8 cellular contexts compared by ENCODE assay signal in genomic region chr3:184314363-184314699, GRCh38. TPM values are rescaled to one million over a fixed set of nuclear protein-coding genes. Genes with fewer than 3 reads are reported as not detected.
DNase-seq lines count a peak whose midpoint lies in the region; ATAC-seq and TF ChIP-seq lines count a peak whose summit lies in the region.

A gene with protein sequence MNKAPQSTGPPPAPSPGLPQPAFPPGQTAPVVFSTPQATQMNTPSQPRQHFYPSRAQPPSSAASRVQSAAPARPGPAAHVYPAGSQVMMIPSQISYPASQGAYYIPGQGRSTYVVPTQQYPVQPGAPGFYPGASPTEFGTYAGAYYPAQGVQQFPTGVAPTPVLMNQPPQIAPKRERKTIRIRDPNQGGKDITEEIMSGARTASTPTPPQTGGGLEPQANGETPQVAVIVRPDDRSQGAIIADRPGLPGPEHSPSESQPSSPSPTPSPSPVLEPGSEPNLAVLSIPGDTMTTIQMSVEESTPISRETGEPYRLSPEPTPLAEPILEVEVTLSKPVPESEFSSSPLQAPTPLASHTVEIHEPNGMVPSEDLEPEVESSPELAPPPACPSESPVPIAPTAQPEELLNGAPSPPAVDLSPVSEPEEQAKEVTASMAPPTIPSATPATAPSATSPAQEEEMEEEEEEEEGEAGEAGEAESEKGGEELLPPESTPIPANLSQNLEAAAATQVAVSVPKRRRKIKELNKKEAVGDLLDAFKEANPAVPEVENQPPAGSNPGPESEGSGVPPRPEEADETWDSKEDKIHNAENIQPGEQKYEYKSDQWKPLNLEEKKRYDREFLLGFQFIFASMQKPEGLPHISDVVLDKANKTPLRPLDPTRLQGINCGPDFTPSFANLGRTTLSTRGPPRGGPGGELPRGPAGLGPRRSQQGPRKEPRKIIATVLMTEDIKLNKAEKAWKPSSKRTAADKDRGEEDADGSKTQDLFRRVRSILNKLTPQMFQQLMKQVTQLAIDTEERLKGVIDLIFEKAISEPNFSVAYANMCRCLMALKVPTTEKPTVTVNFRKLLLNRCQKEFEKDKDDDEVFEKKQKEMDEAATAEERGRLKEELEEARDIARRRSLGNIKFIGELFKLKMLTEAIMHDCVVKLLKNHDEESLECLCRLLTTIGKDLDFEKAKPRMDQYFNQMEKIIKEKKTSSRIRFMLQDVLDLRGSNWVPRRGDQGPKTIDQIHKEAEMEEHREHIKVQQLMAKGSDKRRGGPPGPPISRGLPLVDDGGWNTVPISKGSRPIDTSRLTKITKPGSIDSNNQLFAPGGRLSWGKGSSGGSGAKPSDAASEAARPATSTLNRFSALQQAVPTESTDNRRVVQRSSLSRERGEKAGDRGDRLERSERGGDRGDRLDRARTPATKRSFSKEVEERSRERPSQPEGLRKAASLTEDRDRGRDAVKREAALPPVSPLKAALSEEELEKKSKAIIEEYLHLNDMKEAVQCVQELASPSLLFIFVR (N-terminal part only) (plus strand): TSS chr3:184314606. CDS start chr3:184315797, 1,191 bp downstream.

- peaks cover 22% of the 10 kb centered on the region for H3F3A ChIP-seq in smooth muscle cell (ENCODE audit: low read depth)

- ATAC-seq in GM18873 (IDR thresholded peaks at IDR 0.05; ENCODE audit: low FRiP score, unreplicated experiment), result peak; percentile 81
- ATAC-seq in HG03135 (IDR thresholded peaks at IDR 0.05; ENCODE audit: unreplicated experiment), result peak; percentile 84

- H3K79me2 ChIP-seq in ACC112 (ENCODE audit: control insufficient read depth, insufficient read depth, low read length, unreplicated experiment) (peaks cover 43% of the 10 kb centered on the region), smooth muscle cell (ENCODE audit: low read depth) (peaks cover 46% of the 10 kb centered on the region)

- H3K4me3 ChIP-seq in ACC112 (ENCODE audit: low read depth, low read length), result peak within 1 kb of the TSS; percentile 99
- peak within 1 kb of the TSS; percentile 65 for H3K4me3 ChIP-seq in WERI-Rb-1 (ENCODE audit: low read depth, low read length)
- H3K4me3 ChIP-seq in breast epithelium, result peak within 1 kb of the TSS; percentile 63 to 86 (median 64)
- peak within 1 kb of the TSS; percentile 96 for H3K4me3 ChIP-seq in smooth muscle cell

- H3K27me3 ChIP-seq in ACC112 (ENCODE audit: insufficient read depth, low read length) (no peaks in the 10 kb centered on the region), WERI-Rb-1 (ENCODE audit: insufficient read depth, low read depth, severe bottlenecking) (no peaks in the 10 kb centered on the region), breast epithelium (no peaks in the 10 kb centered on the region), smooth muscle cell (ENCODE audit: low read depth) (no peaks in the 10 kb centered on the region)

- H3K36me3 ChIP-seq in ACC112 (ENCODE audit: insufficient read depth, low read length) (peaks cover 10% of the 10 kb centered on the region; the same call in 1 of the 2 replicates), WERI-Rb-1 (peaks cover 39% of the 10 kb centered on the region), breast epithelium (no peaks in the 10 kb centered on the region), smooth muscle cell (ENCODE audit: low read depth) (no peaks in the 10 kb centered on the region)

- H3K4me2 ChIP-seq in smooth muscle cell, result peak within 1 kb of the TSS; percentile 96

- intact Hi-C loops in breast epithelium (cut with DNase I; ENCODE audit: low total_unique reads), result loop anchor here (10.0 kb wide), 1 partner anchor 1520 kb away; the partner anchor contains the start of gene ATP11B

- TF ChIP-seq CTCF in WERI-Rb-1 (IDR thresholded peaks at IDR 0.05; ENCODE audit: low read depth, low read length) (no peak), breast epithelium (IDR thresholded peaks at IDR 0.05) (no peak), smooth muscle cell (IDR thresholded peaks at IDR 0.05; ENCODE audit: borderline replicate concordance, insufficient read depth, poor library complexity, severe bottlenecking) (no peak)

- DNase-seq in NCI-H2196 treated with DMSO at 0.1 percent for 48 hours (lab: John Stamatoyannopoulos, UW; ENCODE audit: unreplicated experiment) (peak; percentile 99), WERI-Rb-1 (peak; percentile 95), breast epithelium (ENCODE audit: low spot score in 2 of 2) (peak; percentile 93 to 94), iPS-NIHi11 (ENCODE audit: low spot score) (peak; percentile 99), smooth muscle cell (lab: John Stamatoyannopoulos, UW; ENCODE audit: unreplicated experiment) (peak; percentile 85)

- H4K20me1 ChIP-seq in smooth muscle cell (ENCODE audit: low read depth), result peaks cover 44% of the 10 kb centered on the region

- H3K27ac ChIP-seq in ACC112 (ENCODE audit: low read depth, low read length) (peak within 1 kb of the TSS; percentile 91), WERI-Rb-1 (peak within 1 kb of the TSS; percentile 93), breast epithelium (peak within 1 kb of the TSS; percentile 95 to 99), smooth muscle cell (ENCODE audit: low read depth) (peak within 1 kb of the TSS; percentile 95)

- peak; percentile 52 for TF ChIP-seq POLR2A in breast epithelium (IDR thresholded peaks at IDR 0.05)

- H3K4me1 ChIP-seq in ACC112 (ENCODE audit: control insufficient read depth, insufficient read depth, low read length, unreplicated experiment) (peaks cover 31% of the 10 kb centered on the region), breast epithelium (peaks cover 5 to 31% of the 10 kb centered on the region in 2 donors), smooth muscle cell (ENCODE audit: low read depth) (peaks cover 18% of the 10 kb centered on the region)

- under 1% methylated on average over 36 of the region's 40 CpGs for WGBS in smooth muscle cell (ENCODE audit: low lambda C conversion rate)

- H2AFZ ChIP-seq in ACC112 (ENCODE audit: low read length, unreplicated experiment), result no peak within 1 kb of the TSS
- peak within 1 kb of the TSS; percentile 65 for H2AFZ ChIP-seq in smooth muscle cell (ENCODE audit: low read depth)

- no peaks in the 10 kb centered on the region for H3K9me3 ChIP-seq in WERI-Rb-1 (ENCODE audit: severe bottlenecking)
- H3K9me3 ChIP-seq in breast epithelium, result no peaks in the 10 kb centered on the region
- no peaks in the 10 kb centered on the region for H3K9me3 ChIP-seq in smooth muscle cell (replicated peaks; ENCODE audit: low read depth)

- H3K9ac ChIP-seq in smooth muscle cell (ENCODE audit: low read depth), result peak within 1 kb of the TSS; percentile 97

RNA-seq across cellular contexts. Expression of the gene that starts here (rescaled TPM):
- total RNA-seq in breast epithelium, result 100 to 1,000 TPM; 168 to 202 (median 196) TPM
- total RNA-seq in smooth muscle cell, result 148 and 198 TPM in 2 replicates
- polyA plus RNA-seq in smooth muscle cell, result 171 and 213 TPM in 2 replicates

Comparison
In these comparisons a context has a peak if more than half of its experiments do, and no peak if none do; other contexts are left out.
1. Peak in every context shown above with its lines: DNase-seq, ATAC-seq, H3K4me3 ChIP-seq and H3K27ac ChIP-seq.